ENCODE assay signal across 31 cellular contexts in the genomic region with DNA sequence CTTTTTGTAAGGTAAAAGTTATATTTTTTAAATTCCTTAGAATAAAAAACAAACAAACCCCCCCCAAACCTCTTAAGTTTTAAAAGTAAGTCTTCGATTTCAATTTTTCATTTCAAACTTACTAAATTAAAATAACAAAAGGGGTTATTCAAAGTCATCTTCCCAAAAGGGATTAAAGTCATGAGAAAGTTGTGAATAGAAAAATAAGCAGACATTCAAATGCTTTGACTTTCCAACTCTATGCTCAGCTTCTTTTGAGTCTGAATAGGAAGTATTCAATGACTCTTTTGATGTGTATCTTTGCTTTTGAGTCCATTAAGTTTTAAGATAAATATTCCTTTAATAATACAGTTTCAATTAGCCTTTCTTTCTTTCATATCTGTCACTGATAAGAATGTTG.
DNase-seq lines count a peak whose midpoint lies in the region; FAIRE-seq lines count a peak whose summit lies in the region.
"Had no signal": no experiment of that assay in that cellular context is flagged by ENCODE, and none has a peak within 500 bp of the region (broad histone marks: within the 10 kb centered on the region; RNA-seq: fewer than 3 reads in every experiment).

No MANE protein-coding gene starts in this region.

- H3K36me3 ChIP-seq in SJCRH30, result no peaks in the 10 kb centered on the region
- H3K36me3 ChIP-seq: BE2C; BLaER1; BLaER1 treated with 17β-estradiol and CSF1 and Interleukin-3, amounts not matched to agents 10 nM and 100 nM had no signal

- H3K4me1 ChIP-seq in SJCRH30, result peaks cover 20% of the 10 kb centered on the region
- H3K4me1 ChIP-seq: A549; BE2C; BLaER1; BLaER1 treated with 17β-estradiol and CSF1 and Interleukin-3, amounts not matched to agents 10 nM and 100 nM; Caco-2 had no signal

- no peak for DNase-seq in SJCRH30
- no peak for DNase-seq in activated CD8-positive, alpha-beta memory T cell treated with anti-CD3 and anti-CD28 coated beads, Interleukin-2, amount 50 U/mL, for 4 hours
- DNase-seq in NCI-H187 treated with DMSO at 0.1 percent for 48 hours (lab: John Stamatoyannopoulos, UW), result no peak
- DNase-seq: 8988T; ACHN; AML-193; BE2C; C1 segment of cervical spinal cord; Caco-2; Calu3; CD4-positive, alpha-beta memory T cell; CD4-positive, alpha-beta T cell; CD4-positive, CD25-positive, alpha-beta regulatory T cell; CD8-positive, alpha-beta memory T cell; CD8-positive, alpha-beta T cell; COR-L47; DMS 273 treated with DMSO at 0.1 percent for 48 hours; DMS153; DMS53; DMS79; DMS79 treated with DMSO at 0.1 percent for 48 hours; DND-41; EL had no signal

- FAIRE-seq in islet of Langerhans (lab: Jason Lieb, UNC), result peak; percentile 36
- FAIRE-seq: A204.1, A549, D721Med had no signal

- H3K27me3 ChIP-seq in SJCRH30, result no peaks in the 10 kb centered on the region
- H3K27me3 ChIP-seq: BE2C; BLaER1; BLaER1 treated with 17β-estradiol and CSF1 and Interleukin-3, amounts not matched to agents 10 nM and 100 nM had no signal

- no peaks in the 10 kb centered on the region for H3K9me3 ChIP-seq in SJCRH30 (replicated peaks)
- H3K9me3 ChIP-seq: A549; BE2C; BLaER1; BLaER1 treated with 17β-estradiol and CSF1 and Interleukin-3, amounts not matched to agents 10 nM and 100 nM; Caco-2 had no signal

- H3K4me3 ChIP-seq in SJCRH30, result no peak overlapping the region
- H3K4me3 ChIP-seq: A549; BLaER1; BLaER1 treated with 17β-estradiol and CSF1 and Interleukin-3, amounts not matched to agents 10 nM and 100 nM had no signal

- H3K27ac ChIP-seq in SJCRH30, result peak overlapping the region; percentile 97
- H3K27ac ChIP-seq: 22Rv1; A549; BLaER1; BLaER1 treated with 17β-estradiol and CSF1 and Interleukin-3, amounts not matched to agents 10 nM and 100 nM; C4-2B had no signal
